In genomic region chr17:17206149-17206912, GRCh38 we compare ENCODE assay signal across 8 cellular contexts. TPM values are rescaled to one million over a fixed set of nuclear protein-coding genes. Genes with fewer than 3 reads are reported as not detected.
DNase-seq lines count a peak whose midpoint lies in the region; ATAC-seq and TF ChIP-seq lines count a peak whose summit lies in the region.

TSS of gene PLD6 (minus strand) at chr17:17206333. CDS start at chr17:17206286, 47 bp downstream.

- peak within 1 kb of the TSS; percentile 86 for H3K27ac Mint-ChIP-seq in activated naive CD8-positive, alpha-beta T cell treated with anti-CD3 and anti-CD28 coated beads, Interleukin-2, amount 10 ng/mL, durations not matched to agents 7 days and 5 days
- no peak within 1 kb of the TSS for H3K27ac Mint-ChIP-seq in neural progenitor cell

- TF ChIP-seq CTCF in right atrium auricular region (IDR thresholded peaks at IDR 0.05) (peak in 1 of 2 donors; percentile 17), neural progenitor cell (IDR thresholded peaks at IDR 0.05) (no peak)

- peak within 1 kb of the TSS; percentile 33 to 64 for H3K4me3 ChIP-seq in right atrium auricular region
- no peak within 1 kb of the TSS for H3K4me3 ChIP-seq in neural progenitor cell

- H3K4me1 ChIP-seq in right atrium auricular region (peaks cover 0 to 56% of the 10 kb centered on the region in 2 donors), neural progenitor cell (no peaks in the 10 kb centered on the region)

- H3K4me1 Mint-ChIP-seq in activated naive CD8-positive, alpha-beta T cell treated with anti-CD3 and anti-CD28 coated beads, Interleukin-2, amount 10 ng/mL, durations not matched to agents 7 days and 5 days = peaks cover 12% of the 10 kb centered on the region
- H3K4me1 Mint-ChIP-seq in neural progenitor cell = peaks cover 3% of the 10 kb centered on the region

- H3K4me2 ChIP-seq in neural progenitor cell = no peak within 1 kb of the TSS

- peak within 1 kb of the TSS; percentile 78 to 82 for H3K27ac ChIP-seq in right atrium auricular region
- no peak within 1 kb of the TSS for H3K27ac ChIP-seq in neural progenitor cell

- no peaks in the 10 kb centered on the region for H3K9me3 Mint-ChIP-seq in activated naive CD8-positive, alpha-beta T cell treated with anti-CD3 and anti-CD28 coated beads, Interleukin-2, amount 10 ng/mL, durations not matched to agents 7 days and 5 days
- H3K9me3 Mint-ChIP-seq in neural progenitor cell = no peaks in the 10 kb centered on the region

- DNase-seq in DMS53 treated with DMSO at 0.1 percent for 48 hours (lab: John Stamatoyannopoulos, UW; ENCODE audit: unreplicated experiment) = peak; percentile 41
- peak; percentile 51 for DNase-seq in H4 (ENCODE audit: low spot score)
- DNase-seq in NCI-H1105 treated with DMSO at 0.1 percent for 48 hours (lab: John Stamatoyannopoulos, UW) = peak; percentile 89
- peak; percentile 89 for DNase-seq in SW480 (ENCODE audit: low spot score)
- peak; percentile 89 for DNase-seq in activated naive CD8-positive, alpha-beta T cell treated with anti-CD3 and anti-CD28 coated beads, Interleukin-2, amount 10 ng/mL, durations not matched to agents 7 days and 5 days
- DNase-seq in right atrium auricular region (ENCODE audit: low spot score) = peak; percentile 76
- peak; percentile 87 for DNase-seq in stimulated activated CD4-positive, alpha-beta T cell treated with anti-CD3 and anti-CD28 coated beads, Interleukin-15, amount 100 ng/mL, for 1 hour (ENCODE audit: low read depth in 1 of 2, low spot score in 1 of 2)
- DNase-seq in neural progenitor cell (ENCODE audit: low spot score) = no peak

- no peaks in the 10 kb centered on the region for H3K79me2 ChIP-seq in neural progenitor cell (ENCODE audit: low read depth)

- no peak within 1 kb of the TSS for H3K9ac ChIP-seq in neural progenitor cell

- POLR2A ChIA-PET in activated naive CD8-positive, alpha-beta T cell treated with anti-CD3 and anti-CD28 coated beads, Interleukin-2, amount 10 ng/mL, durations not matched to agents 7 days and 5 days (lab: Charles Lee) = interaction anchor here (0.7 to 2.2 kb wide), 7 partner anchors 15 to 75 kb away, joined by 3 to 10 read pairs (median 3); partner anchors contain the start of gene COPS3

- H3K36me3 ChIP-seq in right atrium auricular region = no peaks in the 10 kb centered on the region
- H3K36me3 ChIP-seq in neural progenitor cell = no peaks in the 10 kb centered on the region

- H3K36me3 Mint-ChIP-seq in activated naive CD8-positive, alpha-beta T cell treated with anti-CD3 and anti-CD28 coated beads, Interleukin-2, amount 10 ng/mL, durations not matched to agents 7 days and 5 days = peaks cover 2% of the 10 kb centered on the region
- no peaks in the 10 kb centered on the region for H3K36me3 Mint-ChIP-seq in neural progenitor cell

- no peaks in the 10 kb centered on the region for H4K20me1 ChIP-seq in neural progenitor cell (ENCODE audit: low read depth)

- H3F3A ChIP-seq in neural progenitor cell (ENCODE audit: low read depth) = no peaks in the 10 kb centered on the region

- H3K27me3 Mint-ChIP-seq in activated naive CD8-positive, alpha-beta T cell treated with anti-CD3 and anti-CD28 coated beads, Interleukin-2, amount 10 ng/mL, durations not matched to agents 7 days and 5 days = no peaks in the 10 kb centered on the region
- no peaks in the 10 kb centered on the region for H3K27me3 Mint-ChIP-seq in neural progenitor cell (ENCODE audit: insufficient read depth, low read depth)

- no peaks in the 10 kb centered on the region for H3K27me3 ChIP-seq in right atrium auricular region
- no peaks in the 10 kb centered on the region for H3K27me3 ChIP-seq in neural progenitor cell

- H3K9me3 ChIP-seq in right atrium auricular region (no peaks in the 10 kb centered on the region), neural progenitor cell (ENCODE audit: low read depth) (no peaks in the 10 kb centered on the region)

- H3K4me3 Mint-ChIP-seq in activated naive CD8-positive, alpha-beta T cell treated with anti-CD3 and anti-CD28 coated beads, Interleukin-2, amount 10 ng/mL, durations not matched to agents 7 days and 5 days = peak within 1 kb of the TSS; percentile 87
- no peak within 1 kb of the TSS for H3K4me3 Mint-ChIP-seq in neural progenitor cell

- ATAC-seq in activated naive CD8-positive, alpha-beta T cell treated with anti-CD3 and anti-CD28 coated beads, Interleukin-2, amount 10 ng/mL, durations not matched to agents 7 days and 5 days (ENCODE audit: low read depth) = peak; percentile 59

- no peak within 1 kb of the TSS for H2AFZ ChIP-seq in neural progenitor cell (replicated peaks)

RNA-seq across cellular contexts. Expression of gene PLD6, which starts in this region (rescaled TPM):
- 1.5 and 1.6 TPM in 2 replicates for total RNA-seq in H4 (2014; rRNA removed; shearing (Covaris generic))
- total RNA-seq in activated naive CD8-positive, alpha-beta T cell treated with anti-CD3 and anti-CD28 coated beads, Interleukin-2, amount 10 ng/mL, durations not matched to agents 7 days and 5 days = 1 to 10 TPM; 5.5 to 6.3 TPM
- total RNA-seq in right atrium auricular region (1 to 10 TPM; 3.1 to 6.8 TPM), neural progenitor cell (ENCODE audit: low replicate concordance) (0.22 and 1.2 TPM in 2 replicates)
